8 cellular contexts compared by ENCODE assay signal in genomic region chr17:42456223-42457106, GRCh38. TPM values are rescaled to one million over a fixed set of nuclear protein-coding genes. Genes with fewer than 3 reads are reported as not detected.
A peak's percentile ranks its signal among the peaks of the same experiment; 100 is the strongest.
DNase-seq lines count a peak whose midpoint lies in the region; ATAC-seq and TF ChIP-seq lines count a peak whose summit lies in the region.

No MANE protein-coding gene starts in this region.

- DNase-seq in GM04504 (ENCODE audit: low read depth) = peak; percentile 42
- DNase-seq in Jurkat, Clone E6-1 (ENCODE audit: low read depth, low spot score) = peak; percentile 88
- DNase-seq in activated naive CD8-positive, alpha-beta T cell treated with anti-CD3 and anti-CD28 coated beads, Interleukin-2, amount 50 U/mL, for 24 hours = no peak
- DNase-seq in hepatocyte (ENCODE audit: low spot score) = no peak
- DNase-seq in COLO668 (lab: John Stamatoyannopoulos, UW; ENCODE audit: unreplicated experiment) = no peak
- DNase-seq in NCI-H82 treated with DMSO at 0.1 percent for 48 hours (lab: John Stamatoyannopoulos, UW; ENCODE audit: unreplicated experiment) = no peak
- no peak for DNase-seq in activated effector memory CD4-positive, alpha-beta T cell treated with Interleukin-2 at 50 U/mL for 16 hours

- H3K4me2 ChIP-seq in hepatocyte = peak overlapping the region; percentile 42

- H3K4me1 Mint-ChIP-seq in activated naive CD8-positive, alpha-beta T cell treated with anti-CD3 and anti-CD28 coated beads, Interleukin-2, amount 50 U/mL, for 24 hours = peaks cover 57% of the 10 kb centered on the region

- no peaks in the 10 kb centered on the region for H3K27me3 ChIP-seq in hepatocyte

- peaks cover 8% of the 10 kb centered on the region for H4K20me1 ChIP-seq in hepatocyte (ENCODE audit: insufficient read depth, poor library complexity, severe bottlenecking)

- H3K9me3 Mint-ChIP-seq in activated naive CD8-positive, alpha-beta T cell treated with anti-CD3 and anti-CD28 coated beads, Interleukin-2, amount 50 U/mL, for 24 hours = no peaks in the 10 kb centered on the region

- H3K4me3 Mint-ChIP-seq in activated naive CD8-positive, alpha-beta T cell treated with anti-CD3 and anti-CD28 coated beads, Interleukin-2, amount 50 U/mL, for 24 hours = peak overlapping the region; percentile 33

- peak overlapping the region; percentile 76 for H3K27ac Mint-ChIP-seq in activated naive CD8-positive, alpha-beta T cell treated with anti-CD3 and anti-CD28 coated beads, Interleukin-2, amount 50 U/mL, for 24 hours

- H2AFZ ChIP-seq in hepatocyte = no peak overlapping the region

- H3K36me3 ChIP-seq in hepatocyte (replicated peaks; ENCODE audit: insufficient read depth, low read depth) = no peaks in the 10 kb centered on the region

- 55% methylated on average over 5 of the region's 5 CpGs for WGBS in hepatocyte (ENCODE audit: low lambda C conversion rate, missing lambda C conversion rate)

- H3K9me2 ChIP-seq in hepatocyte (replicated peaks; ENCODE audit: insufficient read depth) = no peaks in the 10 kb centered on the region

- ATAC-seq in activated naive CD8-positive, alpha-beta T cell treated with anti-CD3 and anti-CD28 coated beads, Interleukin-2, amount 50 U/mL, for 24 hours = no peak

- no peaks in the 10 kb centered on the region for H3K9me3 ChIP-seq in hepatocyte (ENCODE audit: low read depth)

- TF ChIP-seq CTCF in hepatocyte (IDR thresholded peaks at IDR 0.05; ENCODE audit: poor library complexity) = no peak

- H3K27ac ChIP-seq in hepatocyte (peak overlapping the region; percentile 97), temporal lobe (ENCODE audit: low read depth, low read length) (peak overlapping the region; percentile 58)

- no peaks in the 10 kb centered on the region for H3K36me3 Mint-ChIP-seq in activated naive CD8-positive, alpha-beta T cell treated with anti-CD3 and anti-CD28 coated beads, Interleukin-2, amount 50 U/mL, for 24 hours (ENCODE audit: low read depth)

- no peak overlapping the region for H3K4me3 ChIP-seq in Jurkat, Clone E6-1 (ENCODE audit: low read length)
- no peak overlapping the region for H3K4me3 ChIP-seq in hepatocyte

- peaks cover 13% of the 10 kb centered on the region for H3K4me1 ChIP-seq in hepatocyte (ENCODE audit: insufficient read depth)

- H3K79me2 ChIP-seq in hepatocyte = peaks cover 19% of the 10 kb centered on the region

- H3K27me3 Mint-ChIP-seq in activated naive CD8-positive, alpha-beta T cell treated with anti-CD3 and anti-CD28 coated beads, Interleukin-2, amount 50 U/mL, for 24 hours = peaks cover 2% of the 10 kb centered on the region

RNA-seq across cellular contexts. Expression of gene ATP6V0A1, which starts 2.2 kb away (rescaled TPM):
- 10.6 TPM for polyA plus RNA-seq in Jurkat, Clone E6-1 (2012; ENCODE audit: insufficient read depth, insufficient read length)
- 58.3 and 71.4 TPM in 2 replicates for total RNA-seq in hepatocyte
- polyA plus RNA-seq in hepatocyte = 63.4 and 65.2 TPM in 2 replicates
- 164 TPM for total RNA-seq in temporal lobe

RNA-seq across cellular contexts. Expression of gene CAVIN1, which starts 33.4 kb away (rescaled TPM):
- polyA plus RNA-seq in Jurkat, Clone E6-1 (2012; ENCODE audit: insufficient read depth, insufficient read length) = not detected
- total RNA-seq in hepatocyte (69.9 and 85.8 TPM in 2 replicates), temporal lobe (6.4 TPM)
- polyA plus RNA-seq in hepatocyte = 96.5 and 111 TPM in 2 replicates

Comparison
In these comparisons a context has a peak if more than half of its experiments do, and no peak if none do; other contexts are left out.
1. DNase-seq: peak in GM04504 (single experiment) and Jurkat, Clone E6-1 (single experiment); none in activated naive CD8-positive, alpha-beta T cell treated with anti-CD3 and anti-CD28 coated beads, Interleukin-2, amount 50 U/mL, for 24 hours (single experiment), hepatocyte (single experiment), COLO668 (single experiment), NCI-H82 treated with DMSO at 0.1 percent for 48 hours (single experiment) and activated effector memory CD4-positive, alpha-beta T cell treated with Interleukin-2 at 50 U/mL for 16 hours (single experiment).